Comparison of ENCODE assay signal across 30 cellular contexts in the genomic region with DNA sequence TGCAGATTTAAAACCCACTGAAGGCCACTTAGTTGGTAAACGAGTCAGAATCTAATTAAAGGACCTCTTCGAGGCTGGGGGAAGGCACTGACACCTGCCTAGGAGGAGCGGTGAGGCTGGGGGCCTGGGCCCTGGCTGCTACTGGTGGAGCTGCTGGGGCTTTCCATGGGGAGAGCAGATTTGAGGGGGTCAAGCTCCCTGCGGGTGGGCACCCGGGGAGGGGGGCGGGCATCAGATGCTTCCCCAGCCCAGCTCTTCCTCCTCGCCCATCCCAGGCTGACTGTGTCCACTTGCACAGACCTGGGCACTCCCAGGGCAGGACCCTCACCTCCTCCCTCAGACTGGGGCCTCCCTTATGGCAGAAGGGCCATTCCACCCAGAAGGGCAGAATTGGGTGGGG.
"Had no signal": no experiment of that assay in that cellular context is flagged by ENCODE, and none has a peak within 500 bp of the region (broad histone marks: within the 10 kb centered on the region; RNA-seq: fewer than 3 reads in every experiment).

No MANE protein-coding gene starts in this region.

- FAIRE-seq: astrocyte, bronchial epithelial cell had no signal

- H3K27ac ChIP-seq: brain microvascular endothelial cell, coronary artery, esophagus muscularis mucosa, foreskin keratinocyte, gastrocnemius medialis, heart left ventricle had no signal

- H3K4me3 Mint-ChIP-seq: activated B cell treated with CpG ODN at 0.5 μM for 24 hours; activated CD4-positive, alpha-beta memory T cell treated with anti-CD3 and anti-CD28 coated beads for 36 hours; activated naive CD4-positive, alpha-beta T cell treated with anti-CD3 and anti-CD28 coated beads, Interleukin-2, amount 10 ng/mL, durations not matched to agents 7 days and 5 days; activated T-cell treated with anti-CD3 and anti-CD28 coated beads, Interleukin-2, amount 50 U/mL, for 24 hours; activated T-cell treated with anti-CD3 and anti-CD28 coated beads, Interleukin-2, amount 50 U/mL, for 72 hours; central memory CD8-positive, alpha-beta T cell; dendritic cell treated with granulocyte-macrophage colony-stimulating factor and Interleukin-4, amounts not matched to agents 40 ng/mL and 50 ng/mL, for 4 days; effector memory CD8-positive, alpha-beta T cell; T-helper 17 cell; T-helper 2 cell treated with Interferon-gamma antibody and Interleukin-4, amounts not matched to agents 5 μg/mL and 100 μg/mL, for 36 hours had no signal

- H3K36me3 Mint-ChIP-seq: activated CD4-positive, alpha-beta memory T cell treated with anti-CD3 and anti-CD28 coated beads for 36 hours; activated naive CD4-positive, alpha-beta T cell treated with anti-CD3 and anti-CD28 coated beads, Interleukin-2, amount 10 ng/mL, durations not matched to agents 7 days and 5 days; activated naive CD4-positive, alpha-beta T cell treated with anti-CD3 and anti-CD28 coated beads, Interleukin-2, amount 50 U/mL, for 72 hours; activated naive CD8-positive, alpha-beta T cell treated with anti-CD3 and anti-CD28 coated beads, Interleukin-2, amount 10 ng/mL, durations not matched to agents 7 days and 5 days had no signal

- H3K9me3 ChIP-seq: esophagus muscularis mucosa, gastrocnemius medialis, heart left ventricle had no signal

- H3K36me3 ChIP-seq: brain microvascular endothelial cell, esophagus muscularis mucosa, gastrocnemius medialis, heart left ventricle, WERI-Rb-1 had no signal

- H3K4me1 ChIP-seq: gastrocnemius medialis had no signal

- H3K4me3 ChIP-seq: coronary artery, esophagus muscularis mucosa, gastrocnemius medialis, heart left ventricle had no signal

- DNase-seq: activated B cell treated with CpG ODN at 0.5 μM for 24 hours; activated CD4-positive, alpha-beta memory T cell treated with anti-CD3 and anti-CD28 coated beads for 36 hours; activated CD4-positive, alpha-beta T cell treated with anti-CD3 and anti-CD28 coated beads for 48 hours; activated CD8-positive, alpha-beta memory T cell treated with anti-CD3 and anti-CD28 coated beads, Interleukin-2, amount 50 U/mL, for 48 hours; activated gamma-delta T cell; activated naive CD4-positive, alpha-beta T cell; activated naive CD4-positive, alpha-beta T cell treated with anti-CD3 and anti-CD28 coated beads, Interleukin-2, amount 10 ng/mL, durations not matched to agents 7 days and 5 days; activated naive CD8-positive, alpha-beta T cell treated with anti-CD3 and anti-CD28 coated beads, Interleukin-2, amount 10 ng/mL, durations not matched to agents 7 days and 5 days; activated T-cell treated with anti-CD3 and anti-CD28 coated beads for 4 hours; activated T-cell treated with anti-CD3 and anti-CD28 coated beads, Interleukin-2, amount 50 U/mL, for 24 hours; activated T-cell treated with anti-CD3 and anti-CD28 coated beads, Interleukin-2, amount 50 U/mL, for 72 hours; brain microvascular endothelial cell; effector CD4-positive, alpha-beta T cell; effector memory CD8-positive, alpha-beta T cell; erythroblast; foreskin keratinocyte; gastrocnemius medialis; glutamatergic neuron; heart left ventricle; T-helper 17 cell; T1000; WERI-Rb-1 had no signal

- H3K9me3 Mint-ChIP-seq: activated B cell treated with CpG ODN at 0.5 μM for 24 hours; activated CD4-positive, alpha-beta memory T cell treated with anti-CD3 and anti-CD28 coated beads for 36 hours; activated naive CD4-positive, alpha-beta T cell treated with anti-CD3 and anti-CD28 coated beads, Interleukin-2, amount 10 ng/mL, durations not matched to agents 7 days and 5 days; activated naive CD4-positive, alpha-beta T cell treated with anti-CD3 and anti-CD28 coated beads, Interleukin-2, amount 50 U/mL, for 72 hours; activated naive CD8-positive, alpha-beta T cell treated with anti-CD3 and anti-CD28 coated beads, Interleukin-2, amount 10 ng/mL, durations not matched to agents 7 days and 5 days; activated T-cell treated with anti-CD3 and anti-CD28 coated beads, Interleukin-2, amount 50 U/mL, for 24 hours; activated T-cell treated with anti-CD3 and anti-CD28 coated beads, Interleukin-2, amount 50 U/mL, for 72 hours; central memory CD8-positive, alpha-beta T cell; dendritic cell treated with granulocyte-macrophage colony-stimulating factor and Interleukin-4, amounts not matched to agents 40 ng/mL and 50 ng/mL, for 4 days; effector memory CD8-positive, alpha-beta T cell; T-helper 2 cell treated with Interferon-gamma antibody and Interleukin-4, amounts not matched to agents 5 μg/mL and 100 μg/mL, for 36 hours had no signal

- H3K27ac Mint-ChIP-seq: activated B cell treated with CpG ODN at 0.5 μM for 24 hours; activated CD4-positive, alpha-beta memory T cell treated with anti-CD3 and anti-CD28 coated beads for 36 hours; activated naive CD4-positive, alpha-beta T cell treated with anti-CD3 and anti-CD28 coated beads, Interleukin-2, amount 10 ng/mL, durations not matched to agents 7 days and 5 days; activated naive CD4-positive, alpha-beta T cell treated with anti-CD3 and anti-CD28 coated beads, Interleukin-2, amount 50 U/mL, for 72 hours; activated T-cell treated with anti-CD3 and anti-CD28 coated beads, Interleukin-2, amount 50 U/mL, for 24 hours; activated T-cell treated with anti-CD3 and anti-CD28 coated beads, Interleukin-2, amount 50 U/mL, for 72 hours; dendritic cell treated with granulocyte-macrophage colony-stimulating factor and Interleukin-4, amounts not matched to agents 40 ng/mL and 50 ng/mL, for 4 days; effector memory CD8-positive, alpha-beta T cell; T-helper 17 cell; T-helper 2 cell treated with Interferon-gamma antibody and Interleukin-4, amounts not matched to agents 5 μg/mL and 100 μg/mL, for 36 hours had no signal
